Comparison of ENCODE assay signal across 1 cellular context in the genomic region with DNA sequence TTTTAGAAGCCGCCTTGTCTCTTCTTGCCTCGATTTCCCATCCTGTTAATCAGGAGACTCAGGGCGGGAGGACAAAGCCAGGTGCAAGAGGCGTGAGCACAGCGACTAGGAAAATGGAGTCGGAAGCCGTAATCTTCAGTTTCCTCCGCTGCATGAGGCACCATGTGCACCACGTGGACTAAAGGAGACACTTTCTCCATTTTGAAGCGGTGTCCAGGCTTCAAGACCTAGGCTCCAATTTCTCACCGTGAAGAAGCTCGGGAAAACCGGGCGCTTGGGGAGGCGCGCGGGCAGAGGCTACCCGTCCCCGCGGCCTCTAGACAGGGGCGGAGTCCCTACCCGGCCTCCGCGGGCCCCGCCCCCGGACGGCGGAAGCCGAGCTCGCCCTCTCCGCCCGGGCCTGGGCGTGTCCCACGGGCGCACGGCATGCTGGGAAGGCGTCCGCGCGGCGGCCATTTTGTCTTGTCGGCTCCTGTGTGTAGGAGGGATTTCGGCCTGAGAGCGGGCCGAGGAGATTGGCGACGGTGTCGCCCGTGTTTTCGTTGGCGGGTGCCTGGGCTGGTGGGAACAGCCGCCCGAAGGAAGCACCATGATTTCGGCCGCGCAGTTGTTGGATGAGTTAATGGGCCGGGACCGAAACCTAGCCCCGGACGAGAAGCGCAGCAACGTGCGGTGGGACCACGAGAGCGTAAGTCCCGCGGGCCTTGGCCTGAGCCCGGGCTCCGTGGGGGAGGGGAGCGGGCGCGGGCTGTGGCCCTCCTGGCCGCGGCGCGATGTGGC.
A peak's percentile ranks its signal among the peaks of the same experiment; 100 is the strongest.
TF ChIP-seq lines count a peak whose summit lies in the region.

Gene LUC7L3 (plus strand): TSS at position 460 of the 780 bp plus-strand sequence. CDS start 130 bp downstream, at position 590.

TF ChIP-seq in GM12878, 131 proteins besides CTCF, POLR2A, EP300 and RAD21 (continued from another document and continues in another):
- TF ChIP-seq, protein P1, sequence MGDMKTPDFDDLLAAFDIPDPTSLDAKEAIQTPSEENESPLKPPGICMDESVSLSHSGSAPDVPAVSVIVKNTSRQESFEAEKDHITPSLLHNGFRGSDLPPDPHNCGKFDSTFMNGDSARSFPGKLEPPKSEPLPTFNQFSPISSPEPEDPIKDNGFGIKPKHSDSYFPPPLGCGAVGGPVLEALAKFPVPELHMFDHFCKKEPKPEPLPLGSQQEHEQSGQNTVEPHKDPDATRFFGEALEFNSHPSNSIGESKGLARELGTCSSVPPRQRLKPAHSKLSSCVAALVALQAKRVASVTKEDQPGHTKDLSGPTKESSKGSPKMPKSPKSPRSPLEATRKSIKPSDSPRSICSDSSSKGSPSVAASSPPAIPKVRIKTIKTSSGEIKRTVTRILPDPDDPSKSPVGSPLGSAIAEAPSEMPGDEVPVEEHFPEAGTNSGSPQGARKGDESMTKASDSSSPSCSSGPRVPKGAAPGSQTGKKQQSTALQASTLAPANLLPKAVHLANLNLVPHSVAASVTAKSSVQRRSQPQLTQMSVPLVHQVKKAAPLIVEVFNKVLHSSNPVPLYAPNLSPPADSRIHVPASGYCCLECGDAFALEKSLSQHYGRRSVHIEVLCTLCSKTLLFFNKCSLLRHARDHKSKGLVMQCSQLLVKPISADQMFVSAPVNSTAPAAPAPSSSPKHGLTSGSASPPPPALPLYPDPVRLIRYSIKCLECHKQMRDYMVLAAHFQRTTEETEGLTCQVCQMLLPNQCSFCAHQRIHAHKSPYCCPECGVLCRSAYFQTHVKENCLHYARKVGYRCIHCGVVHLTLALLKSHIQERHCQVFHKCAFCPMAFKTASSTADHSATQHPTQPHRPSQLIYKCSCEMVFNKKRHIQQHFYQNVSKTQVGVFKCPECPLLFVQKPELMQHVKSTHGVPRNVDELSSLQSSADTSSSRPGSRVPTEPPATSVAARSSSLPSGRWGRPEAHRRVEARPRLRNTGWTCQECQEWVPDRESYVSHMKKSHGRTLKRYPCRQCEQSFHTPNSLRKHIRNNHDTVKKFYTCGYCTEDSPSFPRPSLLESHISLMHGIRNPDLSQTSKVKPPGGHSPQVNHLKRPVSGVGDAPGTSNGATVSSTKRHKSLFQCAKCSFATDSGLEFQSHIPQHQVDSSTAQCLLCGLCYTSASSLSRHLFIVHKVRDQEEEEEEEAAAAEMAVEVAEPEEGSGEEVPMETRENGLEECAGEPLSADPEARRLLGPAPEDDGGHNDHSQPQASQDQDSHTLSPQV (IDR thresholded peaks at IDR 0.05): 0 out of 2 replicates have a peak, but pooled peaks have one; percentile 16
- TF ChIP-seq NFXL1 (IDR thresholded peaks at IDR 0.05; ENCODE audit: borderline replicate concordance) (no peak), MEF2B (IDR thresholded peaks at IDR 0.05; ENCODE audit: partially characterized antibody, poor library complexity, severe bottlenecking) (no peak), CUX1 (IDR thresholded peaks at IDR 0.05; ENCODE audit: insufficient replicate concordance, low read depth, low read length) (no peak), CHD1 (IDR thresholded peaks at IDR 0.05; ENCODE audit: low read depth, low read length) (no peak), ZSCAN29 (IDR thresholded peaks at IDR 0.05) (no peak), BCL3 (IDR thresholded peaks at IDR 0.05; ENCODE audit: borderline replicate concordance, insufficient read depth, low read depth, low read length, poor library complexity, severe bottlenecking) (peak; percentile 15), STAT1 (conservative IDR thresholded peaks at IDR 0.05) (peak; percentile 80; the same call in 1 of the 2 replicates), SRF (IDR thresholded peaks at IDR 0.05; ENCODE audit: low read depth in 2 of 2, low read length in 2 of 2) (0 out of 4 replicates have a peak, but pooled peaks of 1 of the 2 experiments have one; percentile 37), NR2C2 (IDR thresholded peaks at IDR 0.05; ENCODE audit: borderline replicate concordance, control insufficient read depth, insufficient read length, low read depth) (no peak), RCOR1 (conservative IDR thresholded peaks at IDR 0.05; ENCODE audit: low read depth, low read length) (no peak), RAD51 (IDR thresholded peaks at IDR 0.05) (peak; percentile 65), SREBF1 (IDR thresholded peaks at IDR 0.05; ENCODE audit: low read length) (no peak), IRF5 (IDR thresholded peaks at IDR 0.05; ENCODE audit: borderline replicate concordance) (no peak), BACH1 (IDR thresholded peaks at IDR 0.05; ENCODE audit: borderline replicate concordance) (peak; percentile 63; the same call in 1 of the 2 replicates), IRF4 (IDR thresholded peaks at IDR 0.05; ENCODE audit: low read depth, low read length) (no peak), REST (IDR thresholded peaks at IDR 0.05; ENCODE audit: low read depth, low read length) (no peak), SIX5 (IDR thresholded peaks at IDR 0.05; ENCODE audit: low read depth, low read length, severe bottlenecking) (peak; percentile 43), TAF1 (IDR thresholded peaks at IDR 0.05; ENCODE audit: borderline replicate concordance, low read depth, low read length) (peak; percentile 85), CBX3 (IDR thresholded peaks at IDR 0.05; ENCODE audit: borderline replicate concordance, low read depth) (no peak), CBFB (IDR thresholded peaks at IDR 0.05; ENCODE audit: low read depth) (peak; percentile 25; the same call in 1 of the 2 replicates), RBBP5 (conservative IDR thresholded peaks at IDR 0.05) (0 out of 2 replicates have a peak, but pooled peaks have one; percentile 67), BHLHE40 (IDR thresholded peaks at IDR 0.05; ENCODE audit: borderline replicate concordance in 1 of 2, low read depth in 2 of 2, low read length in 1 of 2) (peak in 1 of 2 experiments; percentile 61; a peak in 1 of 4 replicates), MYC (IDR thresholded peaks at IDR 0.05; ENCODE audit: insufficient read depth, insufficient read length, insufficient replicate concordance, low read length, severe bottlenecking) (no peak), MLLT1 (IDR thresholded peaks at IDR 0.05) (peak; percentile 45), SMC3 (IDR thresholded peaks at IDR 0.05; ENCODE audit: borderline replicate concordance, low read length) (no peak), MTA2 (IDR thresholded peaks at IDR 0.05; ENCODE audit: low read depth) (no peak), ZNF622 (IDR thresholded peaks at IDR 0.05) (no peak), LARP7 (IDR thresholded peaks at IDR 0.05) (peak; percentile 76; the same call in 1 of the 2 replicates), CHD2 (IDR thresholded peaks at IDR 0.05; ENCODE audit: borderline replicate concordance, low read depth, low read length) (peak; percentile 77), ZNF207 (IDR thresholded peaks at IDR 0.05; ENCODE audit: borderline replicate concordance) (no peak), NBN (IDR thresholded peaks at IDR 0.05) (peak; percentile 68; the same call in 1 of the 2 replicates), JUNB (IDR thresholded peaks at IDR 0.05) (no peak), SMAD5 (IDR thresholded peaks at IDR 0.05; ENCODE audit: low read depth) (peak; percentile 92)
- TF ChIP-seq, protein P2, sequence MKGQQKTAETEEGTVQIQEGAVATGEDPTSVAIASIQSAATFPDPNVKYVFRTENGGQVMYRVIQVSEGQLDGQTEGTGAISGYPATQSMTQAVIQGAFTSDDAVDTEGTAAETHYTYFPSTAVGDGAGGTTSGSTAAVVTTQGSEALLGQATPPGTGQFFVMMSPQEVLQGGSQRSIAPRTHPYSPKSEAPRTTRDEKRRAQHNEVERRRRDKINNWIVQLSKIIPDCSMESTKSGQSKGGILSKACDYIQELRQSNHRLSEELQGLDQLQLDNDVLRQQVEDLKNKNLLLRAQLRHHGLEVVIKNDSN (IDR thresholded peaks at IDR 0.05; ENCODE audit: borderline replicate concordance, extremely low read length, insufficient read depth, low read depth, low read length): peak; percentile 53
- TF ChIP-seq, protein P3, sequence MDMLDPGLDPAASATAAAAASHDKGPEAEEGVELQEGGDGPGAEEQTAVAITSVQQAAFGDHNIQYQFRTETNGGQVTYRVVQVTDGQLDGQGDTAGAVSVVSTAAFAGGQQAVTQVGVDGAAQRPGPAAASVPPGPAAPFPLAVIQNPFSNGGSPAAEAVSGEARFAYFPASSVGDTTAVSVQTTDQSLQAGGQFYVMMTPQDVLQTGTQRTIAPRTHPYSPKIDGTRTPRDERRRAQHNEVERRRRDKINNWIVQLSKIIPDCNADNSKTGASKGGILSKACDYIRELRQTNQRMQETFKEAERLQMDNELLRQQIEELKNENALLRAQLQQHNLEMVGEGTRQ (IDR thresholded peaks at IDR 0.05; ENCODE audit: borderline replicate concordance, low read depth, low read length): no peak; the same call in 1 of the 2 replicates
